27 cellular contexts compared by ENCODE assay signal in genomic region chr16:55503726-55504553, GRCh38. TPM values are rescaled to one million over a fixed set of nuclear protein-coding genes. Genes with fewer than 3 reads are reported as not detected.
DNase-seq lines count a peak whose midpoint lies in the region; ATAC-seq and TF ChIP-seq lines count a peak whose summit lies in the region.
"Had no signal": no experiment of that assay in that cellular context is flagged by ENCODE, and none has a peak within 500 bp of the region (broad histone marks: within the 10 kb centered on the region; RNA-seq: fewer than 3 reads in every experiment).

No MANE protein-coding gene starts in this region.

- H3K4me3 Mint-ChIP-seq in CD14-positive monocyte = no peak overlapping the region
- H3K4me3 Mint-ChIP-seq: activated naive CD8-positive, alpha-beta T cell treated with anti-CD3 and anti-CD28 coated beads, Interleukin-2, amount 10 ng/mL, durations not matched to agents 7 days and 5 days; CD8-positive, alpha-beta memory T cell; effector memory CD8-positive, alpha-beta T cell; GM23338; stimulated activated effector memory CD8-positive, alpha-beta T cell treated with anti-CD3 and anti-CD28 coated beads, Interleukin-12 subunit alpha, Interleukin-12 subunit beta, amount 100 ng/mL, for 72 hours; T-helper 1 cell treated with Interleukin-12 subunit alpha and Interleukin-12 subunit beta and Interleukin-4 antibody, amounts not matched to agents 30 μg/mL and 1 μg/mL, for 36 hours had no signal

- H3K4ac ChIP-seq in mesenchymal stem cell (ENCODE audit: low read depth in 1 of 2, low read length in 2 of 2) = peak overlapping the region in 1 of 2 experiments; percentile 57

- no peak for TF ChIP-seq CTCF in thyroid gland (IDR thresholded peaks at IDR 0.05)
- no peak for TF ChIP-seq CTCF in CD14-positive monocyte (IDR thresholded peaks at IDR 0.05)

- H2BK5ac ChIP-seq in mesenchymal stem cell (ENCODE audit: low read depth, low read length, poor library complexity, severe bottlenecking) = no peak overlapping the region

- peaks cover 0 to 2% (median 0%) of the 10 kb centered on the region in 3 donors for H3K27me3 Mint-ChIP-seq in CD14-positive monocyte (ENCODE audit: low read depth in 3 of 3)

- H3K36me3 ChIP-seq in mesenchymal stem cell (ENCODE audit: control insufficient read depth in 1 of 2, insufficient read depth in 2 of 2, low read depth in 1 of 2, low read length in 2 of 2) = peaks cover 27 to 97% of the 10 kb centered on the region in 2 experiments
- no peaks in the 10 kb centered on the region for H3K36me3 ChIP-seq in thyroid gland

- H3K4me1 Mint-ChIP-seq in CD14-positive monocyte = peaks cover 35% of the 10 kb centered on the region
- H3K4me1 Mint-ChIP-seq: GM23338 had no signal

- peak overlapping the region; percentile 59 for H2BK120ac ChIP-seq in mesenchymal stem cell (ENCODE audit: low read depth, low read length)

- H3K27me3 ChIP-seq in mesenchymal stem cell (ENCODE audit: control insufficient read depth in 1 of 2, insufficient read depth in 1 of 2, low read length in 2 of 2) = no peaks in the 10 kb centered on the region
- H3K27me3 ChIP-seq in thyroid gland = no peaks in the 10 kb centered on the region
- H3K27me3 ChIP-seq: testis had no signal

- H3K27ac ChIP-seq in caudate nucleus (ENCODE audit: low read depth, low read length) (peak overlapping the region; percentile 7), mesenchymal stem cell (ENCODE audit: low read length, poor library complexity, severe bottlenecking) (no peak overlapping the region), thyroid gland (peak overlapping the region; percentile 63 to 78 (median 70))
- H3K27ac ChIP-seq: 22Rv1 had no signal

- H3K79me1 ChIP-seq in mesenchymal stem cell (replicated peaks; ENCODE audit: low read length, poor library complexity, severe bottlenecking) = no peaks in the 10 kb centered on the region

- no peak overlapping the region for H4K91ac ChIP-seq in mesenchymal stem cell (ENCODE audit: low read length)

- H4K8ac ChIP-seq in mesenchymal stem cell (ENCODE audit: low read length) = no peak overlapping the region

- peak; percentile 29 for DNase-seq in NCI-H82 (lab: John Stamatoyannopoulos, UW)
- DNase-seq in NCI-H82 treated with DMSO at 0.1 percent for 48 hours (lab: John Stamatoyannopoulos, UW; ENCODE audit: unreplicated experiment) = no peak
- no peak for DNase-seq in caudate nucleus (lab: John Stamatoyannopoulos, UW)
- DNase-seq in mesenchymal stem cell = no peak
- peak; percentile 57 to 64 for DNase-seq in thyroid gland
- DNase-seq in NCI-H1105 (lab: John Stamatoyannopoulos, UW) = no peak
- DNase-seq in CD14-positive monocyte (ENCODE audit: low spot score) = no peak
- DNase-seq: activated CD8-positive, alpha-beta memory T cell treated with anti-CD3 and anti-CD28 coated beads, Interleukin-2, amount 50 U/mL, for 4 hours; activated effector memory CD4-positive, alpha-beta T cell treated with Interleukin-2 at 50 U/mL for 16 hours; activated naive CD8-positive, alpha-beta T cell treated with anti-CD3 and anti-CD28 coated beads, Interleukin-2, amount 10 ng/mL, durations not matched to agents 7 days and 5 days; CD8-positive, alpha-beta memory T cell; effector memory CD8-positive, alpha-beta T cell; GF-D8; Kasumi-1; left colon; mucosa of descending colon; NCI-H1048; NCI-H2227 treated with DMSO at 0.1 percent for 48 hours; NCI-H774; OCI-M1; stimulated activated CD4-positive, alpha-beta T cell treated with anti-CD3 and anti-CD28 coated beads, Interleukin-2, amount 100 ng/mL, for 24 hours; testis had no signal

- peaks cover 31% of the 10 kb centered on the region for H3K4me1 ChIP-seq in mesenchymal stem cell (ENCODE audit: control insufficient read depth, insufficient read depth, low read depth, low read length)
- peaks cover 53 to 67% of the 10 kb centered on the region in 2 donors for H3K4me1 ChIP-seq in thyroid gland

- no peak for ATAC-seq in GM18498 (IDR thresholded peaks at IDR 0.05; ENCODE audit: unreplicated experiment)
- ATAC-seq: effector memory CD8-positive, alpha-beta T cell; stimulated activated effector memory CD8-positive, alpha-beta T cell treated with anti-CD3 and anti-CD28 coated beads, Interleukin-12 subunit alpha, Interleukin-12 subunit beta, amount 100 ng/mL, for 72 hours had no signal

- intact Hi-C loops in thyroid gland (cut with DNase I) (no loop called here), CD14-positive monocyte (cut with micrococcal nuclease) (no loop called here)

- no peak overlapping the region for H3K14ac ChIP-seq in mesenchymal stem cell (ENCODE audit: low read length in 2 of 2)

- H3K27ac Mint-ChIP-seq in CD14-positive monocyte = no peak overlapping the region
- H3K27ac Mint-ChIP-seq: activated naive CD8-positive, alpha-beta T cell treated with anti-CD3 and anti-CD28 coated beads, Interleukin-2, amount 10 ng/mL, durations not matched to agents 7 days and 5 days; CD8-positive, alpha-beta memory T cell; effector memory CD8-positive, alpha-beta T cell; GM23338; stimulated activated effector memory CD8-positive, alpha-beta T cell treated with anti-CD3 and anti-CD28 coated beads, Interleukin-12 subunit alpha, Interleukin-12 subunit beta, amount 100 ng/mL, for 72 hours; T-helper 1 cell treated with Interleukin-12 subunit alpha and Interleukin-12 subunit beta and Interleukin-4 antibody, amounts not matched to agents 30 μg/mL and 1 μg/mL, for 36 hours had no signal

- H3K9ac ChIP-seq in mesenchymal stem cell (ENCODE audit: low read length) = peak overlapping the region; percentile 75

- H3K9me3 Mint-ChIP-seq in CD14-positive monocyte = peaks cover 0 to 4% (median 0%) of the 10 kb centered on the region in 7 donors
- H3K9me3 Mint-ChIP-seq: activated naive CD8-positive, alpha-beta T cell treated with anti-CD3 and anti-CD28 coated beads, Interleukin-2, amount 10 ng/mL, durations not matched to agents 7 days and 5 days; effector memory CD8-positive, alpha-beta T cell; GM23338; T-helper 1 cell treated with Interleukin-12 subunit alpha and Interleukin-12 subunit beta and Interleukin-4 antibody, amounts not matched to agents 30 μg/mL and 1 μg/mL, for 36 hours had no signal

- no peak overlapping the region for H2BK15ac ChIP-seq in mesenchymal stem cell (ENCODE audit: low read depth, poor library complexity, severe bottlenecking)

- peak overlapping the region; percentile 3 to 24 for H2BK12ac ChIP-seq in mesenchymal stem cell (ENCODE audit: low read length in 2 of 2)

- H2AK5ac ChIP-seq in mesenchymal stem cell (ENCODE audit: low read length, severe bottlenecking) = peak overlapping the region; percentile 35

- no peaks in the 10 kb centered on the region for H3K36me3 Mint-ChIP-seq in CD14-positive monocyte
- H3K36me3 Mint-ChIP-seq: activated naive CD8-positive, alpha-beta T cell treated with anti-CD3 and anti-CD28 coated beads, Interleukin-2, amount 10 ng/mL, durations not matched to agents 7 days and 5 days; CD8-positive, alpha-beta memory T cell; stimulated activated effector memory CD8-positive, alpha-beta T cell treated with anti-CD3 and anti-CD28 coated beads, Interleukin-12 subunit alpha, Interleukin-12 subunit beta, amount 100 ng/mL, for 72 hours had no signal

- no peak overlapping the region for H3K23ac ChIP-seq in mesenchymal stem cell (ENCODE audit: low read length in 2 of 2)

- H3K9me3 ChIP-seq in mesenchymal stem cell (ENCODE audit: control insufficient read depth, low read length) (no peaks in the 10 kb centered on the region), thyroid gland (no peaks in the 10 kb centered on the region)
- H3K9me3 ChIP-seq: mucosa of descending colon, testis had no signal

- no peak overlapping the region for H3K4me2 ChIP-seq in mesenchymal stem cell (ENCODE audit: low read length, poor library complexity, severe bottlenecking)
- H3K4me2 ChIP-seq: GM23338 had no signal

- 89% methylated on average over 8 of the region's 8 CpGs for WGBS in mesenchymal stem cell
- WGBS in thyroid gland, 2 donors = 73 to 74% methylated on average over 8 of the region's 8 CpGs

- TF ChIP-seq POLR2A in thyroid gland (IDR thresholded peaks at IDR 0.05) = no peak

- peak overlapping the region; percentile 7 to 40 for H3K18ac ChIP-seq in mesenchymal stem cell (ENCODE audit: low read depth in 1 of 2, low read length in 2 of 2)

- H3K4me3 ChIP-seq in mesenchymal stem cell (ENCODE audit: insufficient read depth in 1 of 2, low read depth in 1 of 2, low read length in 2 of 2) (no peak overlapping the region), thyroid gland (replicated peaks in 1 of 3) (no peak overlapping the region)
- H3K4me3 ChIP-seq: GM23338, mucosa of descending colon, testis had no signal

- no peak overlapping the region for H2AFZ ChIP-seq in mesenchymal stem cell (ENCODE audit: low read depth, low read length)
- H2AFZ ChIP-seq: GM23338 had no signal

RNA-seq across cellular contexts. Expression of gene LPCAT2, which starts 4.9 kb away (rescaled TPM):
- 12.2 TPM for polyA plus RNA-seq in mesenchymal stem cell (2013, experiment 1 of 2)
- 13.0 TPM for polyA plus RNA-seq in mesenchymal stem cell (2013, experiment 2 of 2)
- total RNA-seq in thyroid gland = 100 to 1,000 TPM; 115 to 274 (median 214) TPM
- polyA plus RNA-seq in CD14-positive monocyte = 10 to 100 TPM; 47.1 to 49.7 TPM

RNA-seq across cellular contexts. Expression of gene MMP2, which starts 24.9 kb away (rescaled TPM):
- 290 TPM for polyA plus RNA-seq in mesenchymal stem cell (2013, experiment 1 of 2)
- 285 TPM for polyA plus RNA-seq in mesenchymal stem cell (2013, experiment 2 of 2)
- total RNA-seq in thyroid gland = 100 to 1,000 TPM in 3 of 4 donors, 10 to 100 TPM in 1; 94.9 to 286 (median 216) TPM
- not detected for polyA plus RNA-seq in CD14-positive monocyte
- total RNA-seq: CD8-positive, alpha-beta memory T cell had no signal
- polyA plus RNA-seq: CD8-positive, alpha-beta memory T cell had no signal

Comparison
In these comparisons a context has a peak if more than half of its experiments do, and no peak if none do; other contexts are left out.
1. DNase-seq: peak in NCI-H82 (single experiment) and thyroid gland (2 of 2); none in NCI-H82 treated with DMSO at 0.1 percent for 48 hours (single experiment), caudate nucleus (0 of 61), mesenchymal stem cell (single experiment), NCI-H1105 (single experiment) and CD14-positive monocyte (single experiment).